ENCODE assay signal across 25 cellular contexts in the genomic region with DNA sequence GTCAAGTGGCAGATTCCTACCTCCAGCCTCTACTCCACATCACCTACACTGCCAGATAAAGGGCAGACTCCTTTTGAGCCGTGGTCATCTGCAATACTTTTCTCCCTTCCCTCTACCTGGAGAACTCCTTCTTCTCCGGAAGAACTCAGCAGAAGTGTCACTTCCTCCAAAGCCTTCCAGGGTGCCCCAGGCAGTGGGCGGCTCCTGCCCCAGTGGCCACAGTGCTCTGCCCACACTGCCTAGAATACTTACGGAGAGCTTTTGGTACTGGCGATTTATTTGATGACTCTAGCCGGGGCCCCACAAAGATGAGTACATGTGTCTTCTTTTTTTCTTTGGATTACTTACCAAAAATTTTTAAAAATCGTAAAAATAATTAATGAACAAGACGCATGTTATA.
"Had no signal": no experiment of that assay in that cellular context is flagged by ENCODE, and none has a peak within 500 bp of the region (broad histone marks: within the 10 kb centered on the region; RNA-seq: fewer than 3 reads in every experiment).

No MANE protein-coding gene starts in this region.

- H3K27ac ChIP-seq: dorsolateral prefrontal cortex, left lung, parathyroid adenoma, prostate gland, right atrium auricular region, stomach, thyroid gland had no signal

- H3K9me3 ChIP-seq: prostate gland, thyroid gland had no signal

- ATAC-seq: left lung; mucosa of descending colon; sciatic nerve; stimulated activated effector memory CD8-positive, alpha-beta T cell treated with anti-CD3 and anti-CD28 coated beads, Interleukin-12 subunit alpha, Interleukin-12 subunit beta, amount 100 ng/mL, for 72 hours had no signal

- H3K4me3 Mint-ChIP-seq: mesothelial cell of epicardium; naive B cell; nephron progenitor cell; stimulated activated effector memory CD8-positive, alpha-beta T cell treated with anti-CD3 and anti-CD28 coated beads, Interleukin-12 subunit alpha, Interleukin-12 subunit beta, amount 100 ng/mL, for 72 hours had no signal

- DNase-seq: cerebellar nuclear complex; cortex of kidney; dorsolateral prefrontal cortex; effector CD4-positive, alpha-beta T cell; hypothalamus; kidney; left lung; mesenchymal stem cell; mucosa of descending colon; naive B cell; nephron progenitor cell; stimulated activated CD4-positive, alpha-beta T cell treated with anti-CD3 and anti-CD28 coated beads, Interleukin-12 subunit alpha, Interleukin-12 subunit beta, amount 100 ng/mL, for 4 hours; stimulated activated CD4-positive, alpha-beta T cell treated with anti-CD3 and anti-CD28 coated beads, Interleukin-2, amount 100 ng/mL, for 24 hours; stimulated activated CD4-positive, alpha-beta T cell treated with anti-CD3 and anti-CD28 coated beads, Interleukin-4, amount 100 ng/mL, for 24 hours; stimulated activated naive CD4-positive, alpha-beta T cell treated with Interleukin-2 at 50 U/mL for 16 hours; stomach; thyroid gland; trophoblast cell had no signal

- H3K36me3 Mint-ChIP-seq: mesothelial cell of epicardium, naive B cell had no signal

- H3K36me3 ChIP-seq: left lung, prostate gland, right atrium auricular region, stomach, thyroid gland had no signal

- H3K4me1 Mint-ChIP-seq: naive B cell had no signal

- H3K4me3 ChIP-seq: dorsolateral prefrontal cortex, left lung, mucosa of descending colon, prostate gland, right atrium auricular region, smooth muscle cell, stomach, thyroid gland had no signal

- H3K27me3 ChIP-seq: dorsolateral prefrontal cortex, left lung, right atrium auricular region, stomach, thyroid gland had no signal

- H3K27ac Mint-ChIP-seq: mesothelial cell of epicardium, nephron progenitor cell had no signal

- H3K4me1 ChIP-seq: parathyroid adenoma, prostate gland, right atrium auricular region, thyroid gland had no signal
